Comparison of ENCODE assay signal across 8 cellular contexts in genomic region chr7:36207451-36208291, GRCh38. TPM values are rescaled to one million over a fixed set of nuclear protein-coding genes. Genes with fewer than 3 reads are reported as not detected.
A peak's percentile ranks its signal among the peaks of the same experiment; 100 is the strongest.
DNase-seq lines count a peak whose midpoint lies in the region; ATAC-seq, FAIRE-seq and TF ChIP-seq lines count a peak whose summit lies in the region.
"Had no signal": no experiment of that assay in that cellular context is flagged by ENCODE, and none has a peak within 500 bp of the region (broad histone marks: within the 10 kb centered on the region; RNA-seq: fewer than 3 reads in every experiment).

No MANE protein-coding gene starts in this region.

- FAIRE-seq in GM12892 (lab: Jason Lieb, UNC), result no peak

- peaks cover 7% of the 10 kb centered on the region for H3K4me1 ChIP-seq in prostate gland (replicated peaks)

- intact Hi-C loops in prostate gland (cut with DNase I), result loop anchor here (5.0 kb wide), 2 partner anchors 55 to 70 kb away; partner anchors contain the start of gene EEPD1

- peak overlapping the region; percentile 21 for H3K27ac ChIP-seq in HL-60 (replicated peaks)
- H3K27ac ChIP-seq in prostate gland, result peak overlapping the region; percentile 6 to 31

- no peak for TF ChIP-seq POLR2A in prostate gland (IDR thresholded peaks at IDR 0.05)
- no peak for TF ChIP-seq POLR2A in GM12892 (IDR thresholded peaks at IDR 0.05; ENCODE audit: low read depth, low read length)

- TF ChIP-seq CTCF in HL-60 (IDR thresholded peaks at IDR 0.05; ENCODE audit: insufficient read depth, low read length), result no peak
- TF ChIP-seq CTCF in prostate gland (IDR thresholded peaks at IDR 0.05), result peak in 1 of 4 experiments; percentile 10

- no peaks in the 10 kb centered on the region for H3K27me3 ChIP-seq in HL-60 (ENCODE audit: insufficient read depth, poor library complexity, severe bottlenecking)
- no peaks in the 10 kb centered on the region for H3K27me3 ChIP-seq in prostate gland (replicated peaks; ENCODE audit: insufficient read depth)
- H3K27me3 ChIP-seq: Peyer's patch had no signal

- 41% methylated on average over 10 of the region's 10 CpGs for WGBS in prostate gland

- DNase-seq in HL-60 (ENCODE audit: low read depth in 1 of 2, low spot score in 1 of 2) (peak in 1 of 2 experiments; percentile 11), UCSD-AML1 (lab: John Stamatoyannopoulos, UW; ENCODE audit: unreplicated experiment) (peak; percentile 12), glomerular visceral epithelial cell (ENCODE audit: extremely low spot score) (peak; percentile 44), prostate gland (ENCODE audit: low spot score) (no peak), GM12892 (ENCODE audit: insufficient read length) (no peak), COLO668 (lab: John Stamatoyannopoulos, UW; ENCODE audit: unreplicated experiment) (no peak)

- H3K4me3 ChIP-seq in HL-60 (replicated peaks; ENCODE audit: insufficient read depth, low read length) (no peak overlapping the region), prostate gland (no peak overlapping the region)
- H3K4me3 ChIP-seq: Peyer's patch had no signal

- H3K36me3 ChIP-seq in prostate gland, result no peaks in the 10 kb centered on the region
- H3K36me3 ChIP-seq: Peyer's patch had no signal

- H3K9me3 ChIP-seq in prostate gland, result no peaks in the 10 kb centered on the region
- H3K9me3 ChIP-seq: Peyer's patch had no signal

- no peak for ATAC-seq in GM18502 (IDR thresholded peaks at IDR 0.05; ENCODE audit: poor library complexity, unreplicated experiment)

RNA-seq across cellular contexts. Expression of gene EEPD1, which starts 54.6 kb away (rescaled TPM):
- total RNA-seq in prostate gland, result 10 to 100 TPM; 21.9 to 30.1 TPM
- 2.7 TPM for polyA plus RNA-seq in GM12892 (2012; ENCODE audit: missing spikeins)

Comparison
In these comparisons a context has a peak if more than half of its experiments do, and no peak if none do; other contexts are left out.
1. DNase-seq: peak in UCSD-AML1 (single experiment) and glomerular visceral epithelial cell (single experiment); none in prostate gland (single experiment), GM12892 (single experiment) and COLO668 (single experiment).